In genomic region chr2:120762341-120763061, GRCh38 we compare ENCODE assay signal across 1 cellular context.
TF ChIP-seq lines count a peak whose summit lies in the region.

No MANE protein-coding gene starts in this region.

TF ChIP-seq in H1, 55 proteins besides CTCF, POLR2A, EP300 and RAD21:
- TF ChIP-seq ATF2 (IDR thresholded peaks at IDR 0.05; ENCODE audit: low read length) (no peak), KDM4A (IDR thresholded peaks at IDR 0.05; ENCODE audit: low read depth, low read length, severe bottlenecking) (no peak), BACH1 (IDR thresholded peaks at IDR 0.05; ENCODE audit: low read length) (no peak), CBX5 (IDR thresholded peaks at IDR 0.05; ENCODE audit: low read depth, low read length) (no peak), ZNF274 (IDR thresholded peaks at IDR 0.05; ENCODE audit: borderline replicate concordance, extremely low read depth, low read length) (no peak), RXRA (IDR thresholded peaks at IDR 0.05; ENCODE audit: insufficient read depth, low read depth, low read length) (no peak), POLR2AphosphoS5 (IDR thresholded peaks at IDR 0.05; ENCODE audit: low read depth, low read length) (no peak), SUZ12 (IDR thresholded peaks at IDR 0.05; ENCODE audit: low read length) (no peak), SIRT6 (IDR thresholded peaks at IDR 0.05; ENCODE audit: low read length) (no peak), BRCA1 (IDR thresholded peaks at IDR 0.05; ENCODE audit: low read depth, low read length) (no peak), CREB1 (IDR thresholded peaks at IDR 0.05) (no peak)
